13 cellular contexts compared by ENCODE assay signal in genomic region chr5:142680605-142681259, GRCh38. TPM values are rescaled to one million over a fixed set of nuclear protein-coding genes. Genes with fewer than 3 reads are reported as not detected.
DNase-seq lines count a peak whose midpoint lies in the region; ATAC-seq, FAIRE-seq and TF ChIP-seq lines count a peak whose summit lies in the region.
"Had no signal": no experiment of that assay in that cellular context is flagged by ENCODE, and none has a peak within 500 bp of the region (broad histone marks: within the 10 kb centered on the region; RNA-seq: fewer than 3 reads in every experiment).

No MANE protein-coding gene starts in this region.

- peak overlapping the region; percentile 58 for H3K27ac ChIP-seq in epithelial cell of prostate
- peak overlapping the region in 2 of 4 donors; percentile 4 to 38 for H3K27ac ChIP-seq in pancreas
- H3K27ac ChIP-seq: SK-N-MC had no signal

- no peaks in the 10 kb centered on the region for H3K9me3 Mint-ChIP-seq in activated T-helper 2 cell treated with anti-CD3 and anti-CD28 coated beads, Interferon-gamma antibody, Interleukin-2, Interleukin-4, amounts not matched to agents 10 μg/mL and 5 μg/mL and 100 μg/mL, durations not matched to agents 14 hours and 24 hours and 36 hours

- TF ChIP-seq POLR2A in H54 (IDR thresholded peaks at IDR 0.05; ENCODE audit: low read depth, low read length) = no peak

- no peaks in the 10 kb centered on the region for H3K4me1 Mint-ChIP-seq in activated T-helper 2 cell treated with anti-CD3 and anti-CD28 coated beads, Interferon-gamma antibody, Interleukin-2, Interleukin-4, amounts not matched to agents 10 μg/mL and 5 μg/mL and 100 μg/mL, durations not matched to agents 14 hours and 24 hours and 36 hours (ENCODE audit: low read depth)

- no peak overlapping the region for H3K27ac Mint-ChIP-seq in activated T-helper 2 cell treated with anti-CD3 and anti-CD28 coated beads, Interferon-gamma antibody, Interleukin-2, Interleukin-4, amounts not matched to agents 10 μg/mL and 5 μg/mL and 100 μg/mL, durations not matched to agents 14 hours and 24 hours and 36 hours

- H3K4me1 ChIP-seq in pancreas = peaks cover 0 to 14% (median 3%) of the 10 kb centered on the region in 3 donors

- peak; percentile 57 for DNase-seq in H54 (ENCODE audit: insufficient read length, low spot score)
- DNase-seq in NCI-H69 (lab: John Stamatoyannopoulos, UW) = peak; percentile 93
- peak; percentile 90 for DNase-seq in epithelial cell of prostate (ENCODE audit: low read depth, low spot score)
- peak in 4 of 6 donors; percentile 67 to 80 (median 68) for DNase-seq in pancreas
- DNase-seq in NCI-H187 (lab: John Stamatoyannopoulos, UW) = no peak
- DNase-seq in head of caudate nucleus = no peak
- DNase-seq in activated T-helper 2 cell treated with anti-CD3 and anti-CD28 coated beads, Interferon-gamma antibody, Interleukin-2, Interleukin-4, amounts not matched to agents 10 μg/mL and 5 μg/mL and 100 μg/mL, durations not matched to agents 14 hours and 24 hours and 36 hours (ENCODE audit: low spot score) = no peak
- no peak for DNase-seq in NCI-H1048 (lab: John Stamatoyannopoulos, UW)
- DNase-seq: NCI-H1105 treated with DMSO at 0.1 percent for 48 hours had no signal

- H3K36me3 ChIP-seq in pancreas = no peaks in the 10 kb centered on the region

- no peak overlapping the region for H3K4me3 Mint-ChIP-seq in activated T-helper 2 cell treated with anti-CD3 and anti-CD28 coated beads, Interferon-gamma antibody, Interleukin-2, Interleukin-4, amounts not matched to agents 10 μg/mL and 5 μg/mL and 100 μg/mL, durations not matched to agents 14 hours and 24 hours and 36 hours (ENCODE audit: low read depth)

- WGBS in pancreas, 2 donors = 54 to 80% methylated on average over 5 of the region's 5 CpGs

- no peaks in the 10 kb centered on the region for H3K27me3 ChIP-seq in pancreas

- TF ChIP-seq CTCF in pancreas (IDR thresholded peaks at IDR 0.05) = no peak

- intact Hi-C loops in pancreas (cut with DNase I) = no loop called here
- intact Hi-C loops in head of caudate nucleus (cut with DNase I) = no loop called here
- intact Hi-C loops in activated T-helper 2 cell treated with anti-CD3 and anti-CD28 coated beads, Interferon-gamma antibody, Interleukin-2, Interleukin-4, amounts not matched to agents 10 μg/mL and 5 μg/mL and 100 μg/mL, durations not matched to agents 14 hours and 24 hours and 36 hours (cut with micrococcal nuclease) = no loop called here

- H3K27me3 Mint-ChIP-seq in activated T-helper 2 cell treated with anti-CD3 and anti-CD28 coated beads, Interferon-gamma antibody, Interleukin-2, Interleukin-4, amounts not matched to agents 10 μg/mL and 5 μg/mL and 100 μg/mL, durations not matched to agents 14 hours and 24 hours and 36 hours (ENCODE audit: low read depth) = peaks cover 3% of the 10 kb centered on the region

- no peaks in the 10 kb centered on the region for H3K9me3 ChIP-seq in pancreas

- ATAC-seq in pancreas = peak; percentile 97 to 98 (median 98)

- H3K36me3 Mint-ChIP-seq in activated T-helper 2 cell treated with anti-CD3 and anti-CD28 coated beads, Interferon-gamma antibody, Interleukin-2, Interleukin-4, amounts not matched to agents 10 μg/mL and 5 μg/mL and 100 μg/mL, durations not matched to agents 14 hours and 24 hours and 36 hours (ENCODE audit: low read depth) = no peaks in the 10 kb centered on the region

- H3K4me3 ChIP-seq in pancreas = no peak overlapping the region
- H3K4me3 ChIP-seq: SK-N-MC had no signal

- peak; percentile 33 for FAIRE-seq in H54 (lab: Jason Lieb, UNC)
- FAIRE-seq in pancreas (lab: Jason Lieb, UNC) = no peak
- FAIRE-seq: D721Med, GM18507 had no signal

RNA-seq across cellular contexts. Expression of gene FGF1, which starts 5.2 kb away (rescaled TPM):
- total RNA-seq in pancreas = under 1 TPM; 0.03 to 0.90 (median 0.24) TPM
- polyA plus RNA-seq in pancreas = under 1 TPM; 0.42 to 0.73 TPM
- not detected in 2 replicates for total RNA-seq in activated T-helper 2 cell treated with anti-CD3 and anti-CD28 coated beads, Interferon-gamma antibody, Interleukin-2, Interleukin-4, amounts not matched to agents 10 μg/mL and 5 μg/mL and 100 μg/mL, durations not matched to agents 14 hours and 24 hours and 36 hours
- total RNA-seq: mononuclear cell had no signal

Comparison
In these comparisons a context has a peak if more than half of its experiments do, and no peak if none do; other contexts are left out.
1. DNase-seq: peak in H54 (single experiment), NCI-H69 (single experiment), epithelial cell of prostate (single experiment) and pancreas (4 of 6); none in NCI-H187 (0 of 2), head of caudate nucleus (0 of 42), activated T-helper 2 cell treated with anti-CD3 and anti-CD28 coated beads, Interferon-gamma antibody, Interleukin-2, Interleukin-4, amounts not matched to agents 10 μg/mL and 5 μg/mL and 100 μg/mL, durations not matched to agents 14 hours and 24 hours and 36 hours (single experiment) and NCI-H1048 (single experiment).